In genomic region chr7:876077-876971, GRCh38 we compare ENCODE assay signal across 1 cellular context.
A peak's percentile ranks its signal among the peaks of the same experiment; 100 is the strongest.
TF ChIP-seq lines count a peak whose summit lies in the region.

A gene with protein sequence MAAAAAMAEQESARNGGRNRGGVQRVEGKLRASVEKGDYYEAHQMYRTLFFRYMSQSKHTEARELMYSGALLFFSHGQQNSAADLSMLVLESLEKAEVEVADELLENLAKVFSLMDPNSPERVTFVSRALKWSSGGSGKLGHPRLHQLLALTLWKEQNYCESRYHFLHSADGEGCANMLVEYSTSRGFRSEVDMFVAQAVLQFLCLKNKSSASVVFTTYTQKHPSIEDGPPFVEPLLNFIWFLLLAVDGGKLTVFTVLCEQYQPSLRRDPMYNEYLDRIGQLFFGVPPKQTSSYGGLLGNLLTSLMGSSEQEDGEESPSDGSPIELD (plus strand): TSS chr7:876554. CDS start chr7:876646, 92 bp downstream.

TF ChIP-seq in HepG2, 621 proteins besides CTCF, POLR2A, EP300 and RAD21 (continued from another document and continues in another):
- TF ChIP-seq, protein P1, sequence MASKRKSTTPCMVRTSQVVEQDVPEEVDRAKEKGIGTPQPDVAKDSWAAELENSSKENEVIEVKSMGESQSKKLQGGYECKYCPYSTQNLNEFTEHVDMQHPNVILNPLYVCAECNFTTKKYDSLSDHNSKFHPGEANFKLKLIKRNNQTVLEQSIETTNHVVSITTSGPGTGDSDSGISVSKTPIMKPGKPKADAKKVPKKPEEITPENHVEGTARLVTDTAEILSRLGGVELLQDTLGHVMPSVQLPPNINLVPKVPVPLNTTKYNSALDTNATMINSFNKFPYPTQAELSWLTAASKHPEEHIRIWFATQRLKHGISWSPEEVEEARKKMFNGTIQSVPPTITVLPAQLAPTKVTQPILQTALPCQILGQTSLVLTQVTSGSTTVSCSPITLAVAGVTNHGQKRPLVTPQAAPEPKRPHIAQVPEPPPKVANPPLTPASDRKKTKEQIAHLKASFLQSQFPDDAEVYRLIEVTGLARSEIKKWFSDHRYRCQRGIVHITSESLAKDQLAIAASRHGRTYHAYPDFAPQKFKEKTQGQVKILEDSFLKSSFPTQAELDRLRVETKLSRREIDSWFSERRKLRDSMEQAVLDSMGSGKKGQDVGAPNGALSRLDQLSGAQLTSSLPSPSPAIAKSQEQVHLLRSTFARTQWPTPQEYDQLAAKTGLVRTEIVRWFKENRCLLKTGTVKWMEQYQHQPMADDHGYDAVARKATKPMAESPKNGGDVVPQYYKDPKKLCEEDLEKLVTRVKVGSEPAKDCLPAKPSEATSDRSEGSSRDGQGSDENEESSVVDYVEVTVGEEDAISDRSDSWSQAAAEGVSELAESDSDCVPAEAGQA (IDR thresholded peaks at IDR 0.05; ENCODE audit: low read depth), result peak; percentile 63; the same call in 1 of the 2 replicates
- TF ChIP-seq, protein P1 (CRISPR knock-in tag; IDR thresholded peaks at IDR 0.05; ENCODE audit: borderline replicate concordance), result peak; percentile 75; the same call in 1 of the 2 replicates
- TF ChIP-seq ZFAT (CRISPR knock-in tag; conservative IDR thresholded peaks at IDR 0.05) (no peak), ONECUT2 (CRISPR knock-in tag; IDR thresholded peaks at IDR 0.05) (no peak), ZNF367 (CRISPR knock-in tag; IDR thresholded peaks at IDR 0.05; ENCODE audit: borderline replicate concordance) (no peak; the same call in 1 of the 2 replicates), ZNF639 (CRISPR knock-in tag; conservative IDR thresholded peaks at IDR 0.05) (peak; percentile 87), PAF1 (CRISPR knock-in tag; IDR thresholded peaks at IDR 0.05) (no peak), POLR2AphosphoS2 (IDR thresholded peaks at IDR 0.05; ENCODE audit: low read depth, low read length) (no peak), NFKBIZ (CRISPR knock-in tag; IDR thresholded peaks at IDR 0.05) (no peak; the same call in 1 of the 2 replicates), FIP1L1 (IDR thresholded peaks at IDR 0.05; ENCODE audit: borderline replicate concordance, insufficient read depth, low read depth, low read length) (no peak), SP4 (CRISPR knock-in tag; IDR thresholded peaks at IDR 0.05) (peak; percentile 99), SAP130 (CRISPR knock-in tag; IDR thresholded peaks at IDR 0.05; ENCODE audit: low read depth) (peak; percentile 80), ZSCAN22 (CRISPR knock-in tag; IDR thresholded peaks at IDR 0.05) (peak; percentile 91), SALL2 (CRISPR knock-in tag; IDR thresholded peaks at IDR 0.05) (peak; percentile 87), JUND (CRISPR knock-in tag; IDR thresholded peaks at IDR 0.05) (no peak), ZNF839 (CRISPR knock-in tag; IDR thresholded peaks at IDR 0.05; ENCODE audit: borderline replicate concordance) (no peak), GTF2F1 (IDR thresholded peaks at IDR 0.05; ENCODE audit: low read length) (no peak), SCMH1 (CRISPR knock-in tag; IDR thresholded peaks at IDR 0.05; ENCODE audit: borderline replicate concordance) (no peak), THAP11 (CRISPR knock-in tag; IDR thresholded peaks at IDR 0.05) (peak; percentile 89), ZNF274 (CRISPR knock-in tag; IDR thresholded peaks at IDR 0.05) (peak; percentile 86; the same call in 1 of the 2 replicates), EZH2 (conservative IDR thresholded peaks at IDR 0.05; ENCODE audit: low read depth, low read length) (no peak), JDP2 (CRISPR knock-in tag; IDR thresholded peaks at IDR 0.05; ENCODE audit: borderline replicate concordance) (no peak), MAZ (IDR thresholded peaks at IDR 0.05; ENCODE audit: borderline replicate concordance, low read depth, low read length) (no peak), MAZ (CRISPR knock-in tag; IDR thresholded peaks at IDR 0.05; ENCODE audit: low read depth) (peak; percentile 79), ZSCAN29 (CRISPR knock-in tag; conservative IDR thresholded peaks at IDR 0.05) (0 out of 2 replicates have a peak, but pooled peaks have one; percentile 47), ZNF3 (CRISPR knock-in tag; IDR thresholded peaks at IDR 0.05) (no peak), MBNL3 (CRISPR knock-in tag; conservative IDR thresholded peaks at IDR 0.05) (no peak), HDAC2 (CRISPR knock-in tag; IDR thresholded peaks at IDR 0.05) (no peak), SMAD9 (CRISPR knock-in tag; IDR thresholded peaks at IDR 0.05) (no peak), YEATS2 (CRISPR knock-in tag; IDR thresholded peaks at IDR 0.05; ENCODE audit: borderline replicate concordance) (0 out of 2 replicates have a peak, but pooled peaks have one; percentile 34), ZNF337 (CRISPR knock-in tag; IDR thresholded peaks at IDR 0.05; ENCODE audit: borderline replicate concordance, low read depth) (no peak), KLF12 (CRISPR knock-in tag; IDR thresholded peaks at IDR 0.05; ENCODE audit: borderline replicate concordance) (peak; percentile 98), TCF7 (IDR thresholded peaks at IDR 0.05; ENCODE audit: low read depth) (no peak), POLR2G (IDR thresholded peaks at IDR 0.05; ENCODE audit: low read depth, low read length) (peak; percentile 68), NR2F1 (CRISPR knock-in tag; IDR thresholded peaks at IDR 0.05) (no peak), ZNF563 (CRISPR knock-in tag; IDR thresholded peaks at IDR 0.05) (peak; percentile 76), CENPT (CRISPR knock-in tag; IDR thresholded peaks at IDR 0.05; ENCODE audit: low read depth) (no peak; the same call in 1 of the 2 replicates), ZNF550 (CRISPR knock-in tag; IDR thresholded peaks at IDR 0.05; ENCODE audit: borderline replicate concordance) (no peak), DZIP1 (CRISPR knock-in tag; IDR thresholded peaks at IDR 0.05) (no peak), PHF5A (CRISPR knock-in tag; IDR thresholded peaks at IDR 0.05; ENCODE audit: low read depth, unreplicated experiment) (no peak)
- TF ChIP-seq, protein P2, sequence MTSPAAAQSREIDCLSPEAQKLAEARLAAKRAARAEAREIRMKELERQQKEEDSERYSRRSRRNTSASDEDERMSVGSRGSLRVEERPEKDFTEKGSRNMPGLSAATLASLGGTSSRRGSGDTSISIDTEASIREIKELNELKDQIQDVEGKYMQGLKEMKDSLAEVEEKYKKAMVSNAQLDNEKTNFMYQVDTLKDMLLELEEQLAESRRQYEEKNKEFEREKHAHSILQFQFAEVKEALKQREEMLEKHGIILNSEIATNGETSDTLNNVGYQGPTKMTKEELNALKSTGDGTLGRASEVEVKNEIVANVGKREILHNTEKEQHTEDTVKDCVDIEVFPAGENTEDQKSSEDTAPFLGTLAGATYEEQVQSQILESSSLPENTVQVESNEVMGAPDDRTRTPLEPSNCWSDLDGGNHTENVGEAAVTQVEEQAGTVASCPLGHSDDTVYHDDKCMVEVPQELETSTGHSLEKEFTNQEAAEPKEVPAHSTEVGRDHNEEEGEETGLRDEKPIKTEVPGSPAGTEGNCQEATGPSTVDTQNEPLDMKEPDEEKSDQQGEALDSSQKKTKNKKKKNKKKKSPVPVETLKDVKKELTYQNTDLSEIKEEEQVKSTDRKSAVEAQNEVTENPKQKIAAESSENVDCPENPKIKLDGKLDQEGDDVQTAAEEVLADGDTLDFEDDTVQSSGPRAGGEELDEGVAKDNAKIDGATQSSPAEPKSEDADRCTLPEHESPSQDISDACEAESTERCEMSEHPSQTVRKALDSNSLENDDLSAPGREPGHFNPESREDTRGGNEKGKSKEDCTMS (CRISPR knock-in tag; conservative IDR thresholded peaks at IDR 0.05), result no peak
- TF ChIP-seq, protein P3, sequence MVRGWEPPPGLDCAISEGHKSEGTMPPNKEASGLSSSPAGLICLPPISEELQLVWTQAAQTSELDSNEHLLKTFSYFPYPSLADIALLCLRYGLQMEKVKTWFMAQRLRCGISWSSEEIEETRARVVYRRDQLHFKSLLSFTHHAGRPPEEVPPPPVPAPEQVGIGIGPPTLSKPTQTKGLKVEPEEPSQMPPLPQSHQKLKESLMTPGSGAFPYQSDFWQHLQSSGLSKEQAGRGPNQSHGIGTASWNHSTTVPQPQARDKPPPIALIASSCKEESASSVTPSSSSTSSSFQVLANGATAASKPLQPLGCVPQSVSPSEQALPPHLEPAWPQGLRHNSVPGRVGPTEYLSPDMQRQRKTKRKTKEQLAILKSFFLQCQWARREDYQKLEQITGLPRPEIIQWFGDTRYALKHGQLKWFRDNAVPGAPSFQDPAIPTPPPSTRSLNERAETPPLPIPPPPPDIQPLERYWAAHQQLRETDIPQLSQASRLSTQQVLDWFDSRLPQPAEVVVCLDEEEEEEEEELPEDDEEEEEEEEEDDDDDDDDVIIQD (CRISPR knock-in tag; IDR thresholded peaks at IDR 0.05; ENCODE audit: low read depth), result no peak
- TF ChIP-seq, protein P4, sequence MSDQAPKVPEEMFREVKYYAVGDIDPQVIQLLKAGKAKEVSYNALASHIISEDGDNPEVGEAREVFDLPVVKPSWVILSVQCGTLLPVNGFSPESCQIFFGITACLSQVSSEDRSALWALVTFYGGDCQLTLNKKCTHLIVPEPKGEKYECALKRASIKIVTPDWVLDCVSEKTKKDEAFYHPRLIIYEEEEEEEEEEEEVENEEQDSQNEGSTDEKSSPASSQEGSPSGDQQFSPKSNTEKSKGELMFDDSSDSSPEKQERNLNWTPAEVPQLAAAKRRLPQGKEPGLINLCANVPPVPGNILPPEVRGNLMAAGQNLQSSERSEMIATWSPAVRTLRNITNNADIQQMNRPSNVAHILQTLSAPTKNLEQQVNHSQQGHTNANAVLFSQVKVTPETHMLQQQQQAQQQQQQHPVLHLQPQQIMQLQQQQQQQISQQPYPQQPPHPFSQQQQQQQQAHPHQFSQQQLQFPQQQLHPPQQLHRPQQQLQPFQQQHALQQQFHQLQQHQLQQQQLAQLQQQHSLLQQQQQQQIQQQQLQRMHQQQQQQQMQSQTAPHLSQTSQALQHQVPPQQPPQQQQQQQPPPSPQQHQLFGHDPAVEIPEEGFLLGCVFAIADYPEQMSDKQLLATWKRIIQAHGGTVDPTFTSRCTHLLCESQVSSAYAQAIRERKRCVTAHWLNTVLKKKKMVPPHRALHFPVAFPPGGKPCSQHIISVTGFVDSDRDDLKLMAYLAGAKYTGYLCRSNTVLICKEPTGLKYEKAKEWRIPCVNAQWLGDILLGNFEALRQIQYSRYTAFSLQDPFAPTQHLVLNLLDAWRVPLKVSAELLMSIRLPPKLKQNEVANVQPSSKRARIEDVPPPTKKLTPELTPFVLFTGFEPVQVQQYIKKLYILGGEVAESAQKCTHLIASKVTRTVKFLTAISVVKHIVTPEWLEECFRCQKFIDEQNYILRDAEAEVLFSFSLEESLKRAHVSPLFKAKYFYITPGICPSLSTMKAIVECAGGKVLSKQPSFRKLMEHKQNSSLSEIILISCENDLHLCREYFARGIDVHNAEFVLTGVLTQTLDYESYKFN (CRISPR knock-in tag; conservative IDR thresholded peaks at IDR 0.05), result peak; percentile 57
- TF ChIP-seq, protein P5, sequence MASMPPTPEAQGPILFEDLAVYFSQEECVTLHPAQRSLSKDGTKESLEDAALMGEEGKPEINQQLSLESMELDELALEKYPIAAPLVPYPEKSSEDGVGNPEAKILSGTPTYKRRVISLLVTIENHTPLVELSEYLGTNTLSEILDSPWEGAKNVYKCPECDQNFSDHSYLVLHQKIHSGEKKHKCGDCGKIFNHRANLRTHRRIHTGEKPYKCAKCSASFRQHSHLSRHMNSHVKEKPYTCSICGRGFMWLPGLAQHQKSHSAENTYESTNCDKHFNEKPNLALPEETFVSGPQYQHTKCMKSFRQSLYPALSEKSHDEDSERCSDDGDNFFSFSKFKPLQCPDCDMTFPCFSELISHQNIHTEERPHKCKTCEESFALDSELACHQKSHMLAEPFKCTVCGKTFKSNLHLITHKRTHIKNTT (CRISPR knock-in tag; IDR thresholded peaks at IDR 0.05), result no peak
